ENCODE assay signal across 12 cellular contexts in the genomic region with DNA sequence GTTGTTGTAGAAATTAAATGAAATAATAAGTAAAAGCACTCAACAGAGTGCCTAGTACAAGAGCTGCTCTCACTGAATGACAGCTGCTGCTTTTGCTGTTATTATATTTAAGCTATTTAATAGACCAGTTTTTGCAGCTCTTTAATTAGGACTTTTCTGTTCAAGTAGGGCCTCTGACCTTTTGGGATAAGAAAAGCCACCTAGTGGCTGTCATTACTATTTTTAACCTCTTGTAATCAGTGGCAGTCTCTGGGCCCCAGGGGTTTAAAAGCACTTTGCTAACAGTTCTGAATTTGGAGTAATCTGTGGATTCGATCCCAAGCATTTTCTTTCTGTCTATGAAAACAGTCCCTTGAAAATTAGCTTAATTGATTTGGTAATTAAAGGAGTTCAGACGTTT.
A peak's percentile ranks its signal among the peaks of the same experiment; 100 is the strongest.
DNase-seq lines count a peak whose midpoint lies in the region; ATAC-seq and TF ChIP-seq lines count a peak whose summit lies in the region.
"Had no signal": no experiment of that assay in that cellular context is flagged by ENCODE, and none has a peak within 500 bp of the region (broad histone marks: within the 10 kb centered on the region; RNA-seq: fewer than 3 reads in every experiment).

No MANE protein-coding gene starts in this region.

- in situ Hi-C loops in GM13977 (cut with MboI; ENCODE audit: low pct_unique_long_range_greater_than_20kb, low sequenced_read_pairs, unreplicated experiment), result no loop called here

- no peak overlapping the region for H2AFZ ChIP-seq in DND-41 (ENCODE audit: low read depth, low read length)

- H3K36me3 ChIP-seq in DND-41 (ENCODE audit: insufficient read depth, low read length), result no peaks in the 10 kb centered on the region

- TF ChIP-seq CTCF in 22Rv1 (IDR thresholded peaks at IDR 0.05) (peak; percentile 42), DND-41 (IDR thresholded peaks at IDR 0.05; ENCODE audit: borderline replicate concordance, extremely low read depth, low read length, poor library complexity, severe bottlenecking) (peak; percentile 34), LNCaP clone FGC (IDR thresholded peaks at IDR 0.05; ENCODE audit: control insufficient read depth, extremely low read depth, insufficient read depth) (peak; percentile 25; the same call in 1 of the 2 replicates), choroid plexus epithelial cell (conservative IDR thresholded peaks at IDR 0.05; ENCODE audit: low read depth, low read length) (peak; percentile 16), GM13977 (IDR thresholded peaks at IDR 0.05; ENCODE audit: extremely low read depth, insufficient read depth, missing control alignments) (no peak)

- H3K9me3 ChIP-seq in DND-41 (ENCODE audit: insufficient read depth, low read length, severe bottlenecking), result no peaks in the 10 kb centered on the region

- no peak overlapping the region for H3K4me2 ChIP-seq in DND-41 (ENCODE audit: insufficient read depth, low read length)

- H3K27ac ChIP-seq in 22Rv1 (no peak overlapping the region), DND-41 (ENCODE audit: low read length) (no peak overlapping the region)

- peaks cover 10% of the 10 kb centered on the region for H3K4me1 ChIP-seq in DND-41 (ENCODE audit: insufficient read depth, low read length)

- H3K27me3 ChIP-seq in DND-41 (ENCODE audit: insufficient read depth, low read length, poor library complexity), result no peaks in the 10 kb centered on the region

- no peaks in the 10 kb centered on the region for H3K79me2 ChIP-seq in DND-41 (ENCODE audit: insufficient read depth, low read length)

- no peak overlapping the region for H3K4me3 ChIP-seq in DND-41 (ENCODE audit: low read depth in 1 of 2, low read length in 2 of 2)
- H3K4me3 ChIP-seq in LNCaP clone FGC (ENCODE audit: low read depth, low read length), result no peak overlapping the region
- H3K4me3 ChIP-seq in choroid plexus epithelial cell (ENCODE audit: low read depth, low read length), result no peak overlapping the region

- DNase-seq in DND-41, result no peak
- no peak for DNase-seq in LNCaP clone FGC (ENCODE audit: low read depth)
- DNase-seq in choroid plexus epithelial cell (ENCODE audit: low read depth), result no peak
- no peak for DNase-seq in activated CD4-positive, alpha-beta T cell treated with anti-CD3 and anti-CD28 coated beads, Interleukin-2, amount 50 U/mL, for 1 hour
- DNase-seq in activated CD4-positive, alpha-beta T cell treated with anti-CD3 and anti-CD28 coated beads, Interleukin-2, amount 50 U/mL, for 48 hours, result no peak
- no peak for DNase-seq in UCSD-AML1 (lab: John Stamatoyannopoulos, UW; ENCODE audit: unreplicated experiment)
- DNase-seq in GM13977 (ENCODE audit: low spot score), result no peak
- DNase-seq: activated B cell treated with CpG ODN at 0.5 μM for 24 hours, C1 segment of cervical spinal cord, NCI-H1436 treated with DMSO at 0.1 percent for 48 hours, NCI-H774 had no signal

- H3K9ac ChIP-seq in DND-41 (ENCODE audit: low read depth, low read length), result no peak overlapping the region

- ATAC-seq in DND-41 (ENCODE audit: insufficient read depth, low read depth), result no peak

- no peaks in the 10 kb centered on the region for H4K20me1 ChIP-seq in DND-41 (ENCODE audit: insufficient read depth, low read length)
